Comparison of ENCODE assay signal across 24 cellular contexts in genomic region chr4:6020633-6021032, GRCh38. TPM values are rescaled to one million over a fixed set of nuclear protein-coding genes. Genes with fewer than 3 reads are reported as not detected.
"Had no signal": no experiment of that assay in that cellular context is flagged by ENCODE, and none has a peak within 500 bp of the region (broad histone marks: within the 10 kb centered on the region; RNA-seq: fewer than 3 reads in every experiment).

No MANE protein-coding gene starts in this region.

- H3K9me3 Mint-ChIP-seq: activated CD4-positive, alpha-beta memory T cell treated with anti-CD3 and anti-CD28 coated beads for 36 hours; activated CD4-positive, alpha-beta T cell treated with anti-CD3 and anti-CD28 coated beads, Interleukin-2, amount 10 ng/mL, durations not matched to agents 7 days and 5 days; activated naive CD4-positive, alpha-beta T cell treated with anti-CD3 and anti-CD28 coated beads, Interleukin-2, amount 10 ng/mL, durations not matched to agents 7 days and 5 days; activated naive CD8-positive, alpha-beta T cell treated with anti-CD3 and anti-CD28 coated beads for 36 hours; activated T-cell treated with anti-CD3 and anti-CD28 coated beads, Interleukin-2, amount 50 U/mL, for 72 hours; activated T-helper 2 cell treated with anti-CD3 and anti-CD28 coated beads, Interferon-gamma antibody, Interleukin-2, Interleukin-4, amounts not matched to agents 10 μg/mL and 5 μg/mL and 100 μg/mL, durations not matched to agents 14 hours and 24 hours and 36 hours had no signal

- ATAC-seq: activated T-cell treated with anti-CD3 and anti-CD28 coated beads, Interleukin-2, amount 50 U/mL, for 72 hours had no signal

- DNase-seq: activated CD4-positive, alpha-beta memory T cell treated with anti-CD3 and anti-CD28 coated beads for 36 hours; activated CD4-positive, alpha-beta T cell treated with anti-CD3 and anti-CD28 coated beads, Interleukin-2, amount 10 ng/mL, durations not matched to agents 7 days and 5 days; activated CD4-positive, CD25-positive, alpha-beta regulatory T cell; activated CD8-positive, alpha-beta memory T cell treated with anti-CD3 and anti-CD28 coated beads, Interleukin-2, amount 50 U/mL, for 4 hours; activated gamma-delta T cell treated with Interleukin-2 at 50 U/mL for 16 hours; activated naive CD4-positive, alpha-beta T cell treated with anti-CD3 and anti-CD28 coated beads, Interleukin-2, amount 10 ng/mL, durations not matched to agents 7 days and 5 days; activated naive CD8-positive, alpha-beta T cell treated with anti-CD3 and anti-CD28 coated beads for 36 hours; activated T-cell treated with anti-CD3 and anti-CD28 coated beads, Interleukin-2, amount 50 U/mL, for 72 hours; brain microvascular endothelial cell; KG1; NCI-H1092; NCI-H2029; NCI-H2107; NCI-H2171 treated with DMSO at 0.1 percent for 48 hours; NCI-H226; NCI-H526; NCI-H82; SIG-M5 had no signal

- H3K27me3 ChIP-seq: brain microvascular endothelial cell had no signal

- H3K36me3 Mint-ChIP-seq: activated CD4-positive, alpha-beta memory T cell treated with anti-CD3 and anti-CD28 coated beads for 36 hours; activated naive CD4-positive, alpha-beta T cell treated with anti-CD3 and anti-CD28 coated beads, Interleukin-2, amount 10 ng/mL, durations not matched to agents 7 days and 5 days; activated naive CD8-positive, alpha-beta T cell treated with anti-CD3 and anti-CD28 coated beads for 36 hours had no signal

- H3K4me1 Mint-ChIP-seq: activated CD4-positive, alpha-beta T cell treated with anti-CD3 and anti-CD28 coated beads, Interleukin-2, amount 10 ng/mL, durations not matched to agents 7 days and 5 days; activated naive CD4-positive, alpha-beta T cell treated with anti-CD3 and anti-CD28 coated beads, Interleukin-2, amount 10 ng/mL, durations not matched to agents 7 days and 5 days; activated naive CD8-positive, alpha-beta T cell treated with anti-CD3 and anti-CD28 coated beads for 36 hours had no signal

- H3K4me3 ChIP-seq: cardiac muscle cell had no signal

- H3K27ac Mint-ChIP-seq: activated CD4-positive, alpha-beta memory T cell treated with anti-CD3 and anti-CD28 coated beads for 36 hours; activated CD4-positive, alpha-beta T cell treated with anti-CD3 and anti-CD28 coated beads, Interleukin-2, amount 10 ng/mL, durations not matched to agents 7 days and 5 days; activated naive CD4-positive, alpha-beta T cell treated with anti-CD3 and anti-CD28 coated beads, Interleukin-2, amount 10 ng/mL, durations not matched to agents 7 days and 5 days; activated naive CD8-positive, alpha-beta T cell treated with anti-CD3 and anti-CD28 coated beads for 36 hours; activated T-cell treated with anti-CD3 and anti-CD28 coated beads, Interleukin-2, amount 50 U/mL, for 72 hours; activated T-helper 2 cell treated with anti-CD3 and anti-CD28 coated beads, Interferon-gamma antibody, Interleukin-2, Interleukin-4, amounts not matched to agents 10 μg/mL and 5 μg/mL and 100 μg/mL, durations not matched to agents 14 hours and 24 hours and 36 hours had no signal

- H3K36me3 ChIP-seq: brain microvascular endothelial cell, cardiac muscle cell had no signal

- H3K27ac ChIP-seq: brain microvascular endothelial cell, cardiac muscle cell, VCaP had no signal

- H3K27me3 Mint-ChIP-seq: activated CD4-positive, alpha-beta memory T cell treated with anti-CD3 and anti-CD28 coated beads for 36 hours; activated CD4-positive, alpha-beta T cell treated with anti-CD3 and anti-CD28 coated beads, Interleukin-2, amount 10 ng/mL, durations not matched to agents 7 days and 5 days had no signal

- H3K4me3 Mint-ChIP-seq: activated CD4-positive, alpha-beta memory T cell treated with anti-CD3 and anti-CD28 coated beads for 36 hours; activated CD4-positive, alpha-beta T cell treated with anti-CD3 and anti-CD28 coated beads, Interleukin-2, amount 10 ng/mL, durations not matched to agents 7 days and 5 days; activated naive CD4-positive, alpha-beta T cell treated with anti-CD3 and anti-CD28 coated beads, Interleukin-2, amount 10 ng/mL, durations not matched to agents 7 days and 5 days; activated naive CD8-positive, alpha-beta T cell treated with anti-CD3 and anti-CD28 coated beads for 36 hours; activated T-cell treated with anti-CD3 and anti-CD28 coated beads, Interleukin-2, amount 50 U/mL, for 72 hours had no signal

RNA-seq across cellular contexts. Expression of gene C4orf50, which starts 2.4 kb away (rescaled TPM):
- total RNA-seq: activated naive CD8-positive, alpha-beta T cell treated with anti-CD3 and anti-CD28 coated beads for 36 hours; MCF 10A; NCI-H460; RPMI7951 had no signal
- polyA plus RNA-seq: cardiac muscle cell had no signal
